ENCODE assay signal across 21 cellular contexts in the genomic region with DNA sequence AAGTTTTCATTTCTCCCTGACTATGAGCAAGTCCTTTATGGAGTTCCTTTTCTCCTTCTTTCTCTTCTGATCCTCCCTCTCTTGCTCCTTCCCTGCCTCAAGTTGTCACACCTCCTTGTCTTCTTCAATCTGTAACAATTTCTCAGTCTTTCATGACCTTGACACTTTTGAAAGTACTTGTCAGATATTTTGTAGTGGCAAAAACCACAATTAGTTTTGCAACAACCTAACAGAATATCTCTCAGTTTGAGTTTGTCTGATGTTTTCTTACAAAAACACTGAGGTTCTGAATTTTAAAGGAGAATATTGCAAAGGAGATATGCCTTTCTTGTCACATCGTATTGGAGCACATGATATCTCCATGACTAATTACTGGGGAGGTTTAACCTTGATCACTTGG. TPM values are rescaled to one million over a fixed set of nuclear protein-coding genes. Genes with fewer than 3 reads are reported as not detected.
DNase-seq lines count a peak whose midpoint lies in the region; ATAC-seq and TF ChIP-seq lines count a peak whose summit lies in the region.
"Had no signal": no experiment of that assay in that cellular context is flagged by ENCODE, and none has a peak within 500 bp of the region (broad histone marks: within the 10 kb centered on the region; RNA-seq: fewer than 3 reads in every experiment).

No MANE protein-coding gene starts in this region.

- H3K4me1 ChIP-seq in mammary epithelial cell (ENCODE audit: insufficient read depth, low read length) (peaks cover 5% of the 10 kb centered on the region), breast epithelium (no peaks in the 10 kb centered on the region), OCI-LY3 (ENCODE audit: low read length) (peaks cover 50% of the 10 kb centered on the region), esophagus muscularis mucosa (peaks cover 3 to 16% (median 7%) of the 10 kb centered on the region in 4 donors), upper lobe of right lung (peaks cover 1% of the 10 kb centered on the region)

- intact Hi-C loops in mammary epithelial cell (cut with micrococcal nuclease) (loop anchor here (10.0 kb wide), 1 partner anchor 302 kb away; no protein-coding TSS in a partner anchor), breast epithelium (cut with DNase I; ENCODE audit: low total_unique reads) (no loop called here), esophagus muscularis mucosa (cut with DNase I) (loop anchor here (5.0 to 10.0 kb wide), 2 partner anchors 76 to 168 kb away; no protein-coding TSS in a partner anchor), upper lobe of right lung (cut with DNase I) (no loop called here)

- H4K20me1 ChIP-seq in mammary epithelial cell (ENCODE audit: insufficient read depth, low read length) (no peaks in the 10 kb centered on the region), OCI-LY3 (ENCODE audit: insufficient read depth, low read length) (no peaks in the 10 kb centered on the region)

- H3K4me2 ChIP-seq in mammary epithelial cell (ENCODE audit: insufficient read depth, low read depth, low read length) (no peak overlapping the region), OCI-LY3 (ENCODE audit: low read length) (no peak overlapping the region)

- H3K27me3 ChIP-seq in mammary epithelial cell (ENCODE audit: insufficient read depth, low read length): no peaks in the 10 kb centered on the region
- no peaks in the 10 kb centered on the region for H3K27me3 ChIP-seq in breast epithelium
- no peaks in the 10 kb centered on the region for H3K27me3 ChIP-seq in OCI-LY3 (ENCODE audit: low read depth, low read length)
- no peaks in the 10 kb centered on the region for H3K27me3 ChIP-seq in esophagus muscularis mucosa
- H3K27me3 ChIP-seq in upper lobe of right lung: no peaks in the 10 kb centered on the region
- H3K27me3 ChIP-seq: BE2C had no signal

- no peak for TF ChIP-seq EP300 in esophagus muscularis mucosa (IDR thresholded peaks at IDR 0.05)

- DNase-seq in mammary epithelial cell (no peak), breast epithelium (ENCODE audit: low spot score in 2 of 2) (no peak), esophagus muscularis mucosa (ENCODE audit: extremely low spot score) (peak; percentile 8), Kasumi-1 (lab: John Stamatoyannopoulos, UW) (no peak), DMS153 treated with DMSO at 0.1 percent for 48 hours (lab: John Stamatoyannopoulos, UW; ENCODE audit: unreplicated experiment) (no peak), upper lobe of right lung (no peak), SHP77 treated with DMSO at 0.1 percent for 48 hours (lab: John Stamatoyannopoulos, UW) (no peak)
- DNase-seq: BE2C; CD4-positive, CD25-positive, alpha-beta regulatory T cell; COR-L47; DMS 273 treated with DMSO at 0.1 percent for 48 hours; H7; IMR-90; MV-4-11; NCI-H1417; NCI-H187; NCI-H2107; NCI-H510A treated with DMSO at 0.1 percent for 48 hours; NCI-H774 had no signal

- no peak for TF ChIP-seq CTCF in mammary epithelial cell (conservative IDR thresholded peaks at IDR 0.05 in 1 of 2, IDR thresholded peaks at IDR 0.05 in 1 of 2; ENCODE audit: extremely low read depth in 1 of 2, insufficient read depth in 1 of 2, low read depth in 1 of 2, low read length in 2 of 2)
- no peak for TF ChIP-seq CTCF in breast epithelium (IDR thresholded peaks at IDR 0.05)
- no peak for TF ChIP-seq CTCF in OCI-LY3 (IDR thresholded peaks at IDR 0.05; ENCODE audit: low read depth, low read length)
- TF ChIP-seq CTCF in esophagus muscularis mucosa (IDR thresholded peaks at IDR 0.05): no peak
- TF ChIP-seq CTCF in upper lobe of right lung (IDR thresholded peaks at IDR 0.05): no peak

- H3K27ac ChIP-seq in mammary epithelial cell (ENCODE audit: insufficient read depth, low read depth, low read length) (no peak overlapping the region), breast epithelium (no peak overlapping the region), OCI-LY3 (ENCODE audit: low read length) (no peak overlapping the region), esophagus muscularis mucosa (replicated peaks in 1 of 4) (no peak overlapping the region), upper lobe of right lung (no peak overlapping the region)

- 0% methylated on average over 1 of the region's 1 CpG for WGBS in mammary epithelial cell (ENCODE audit: low coverage, missing lambda C conversion rate)
- 55% methylated on average over 1 of the region's 1 CpG for WGBS in esophagus muscularis mucosa

- H2AFZ ChIP-seq in mammary epithelial cell (ENCODE audit: low read depth, low read length) (peak overlapping the region; percentile 12), OCI-LY3 (ENCODE audit: low read depth, low read length) (peak overlapping the region; percentile 44)

- no peaks in the 10 kb centered on the region for H3K79me2 ChIP-seq in mammary epithelial cell (ENCODE audit: insufficient read depth, low read length)
- H3K79me2 ChIP-seq in OCI-LY3 (ENCODE audit: low read length): no peaks in the 10 kb centered on the region

- CTCF ChIA-PET in mammary epithelial cell (lab: Charles Lee; ENCODE audit: low non-redundant PET): no interaction called here

- H3K9ac ChIP-seq in mammary epithelial cell (ENCODE audit: insufficient read depth, low read length) (no peak overlapping the region), OCI-LY3 (ENCODE audit: low read length) (no peak overlapping the region)

- ATAC-seq in upper lobe of right lung: no peak
- ATAC-seq: Panc1 had no signal

- no peak overlapping the region for H3K4me3 ChIP-seq in mammary epithelial cell (replicated peaks in 1 of 3; ENCODE audit: insufficient read depth in 1 of 3, low read depth in 2 of 3, low read length in 3 of 3)
- no peak overlapping the region for H3K4me3 ChIP-seq in breast epithelium
- H3K4me3 ChIP-seq in OCI-LY3 (ENCODE audit: low read length): no peak overlapping the region
- H3K4me3 ChIP-seq in esophagus muscularis mucosa: no peak overlapping the region
- H3K4me3 ChIP-seq in upper lobe of right lung: no peak overlapping the region

- TF ChIP-seq POLR2A in breast epithelium (IDR thresholded peaks at IDR 0.05) (no peak), esophagus muscularis mucosa (IDR thresholded peaks at IDR 0.05; ENCODE audit: low read depth) (no peak)

- H3K36me3 ChIP-seq in mammary epithelial cell (ENCODE audit: insufficient read depth, low read length): no peaks in the 10 kb centered on the region
- H3K36me3 ChIP-seq in breast epithelium: no peaks in the 10 kb centered on the region
- peaks cover 39% of the 10 kb centered on the region for H3K36me3 ChIP-seq in OCI-LY3 (replicated peaks; ENCODE audit: low read depth, low read length)
- no peaks in the 10 kb centered on the region for H3K36me3 ChIP-seq in esophagus muscularis mucosa
- H3K36me3 ChIP-seq in upper lobe of right lung: no peaks in the 10 kb centered on the region
- H3K36me3 ChIP-seq: BE2C had no signal

- in situ Hi-C loops in mammary epithelial cell (cut with MboI; ENCODE audit: low sequenced_read_pairs in 2 of 2): no loop called here

- H3K9me3 ChIP-seq in mammary epithelial cell (replicated peaks; ENCODE audit: insufficient read depth, low read length): no peaks in the 10 kb centered on the region
- H3K9me3 ChIP-seq in breast epithelium: peaks cover 0 to 5% of the 10 kb centered on the region in 2 donors
- peaks cover 43% of the 10 kb centered on the region; the same call in 1 of the 2 replicates for H3K9me3 ChIP-seq in OCI-LY3 (ENCODE audit: insufficient read depth, low read length)
- H3K9me3 ChIP-seq in esophagus muscularis mucosa: no peaks in the 10 kb centered on the region
- H3K9me3 ChIP-seq in upper lobe of right lung: no peaks in the 10 kb centered on the region
- H3K9me3 ChIP-seq: BE2C had no signal

- no TSS peak for BruUV-seq in mammary epithelial cell (replicated peaks; lab: Mats Ljungman, UMichigan)

- dilution Hi-C loops in mammary epithelial cell (cut with HindIII; ENCODE audit: low sequenced_read_pairs): no loop called here

RNA-seq across cellular contexts. Expression of a gene that starts 4.1 kb away (rescaled TPM):
- total RNA-seq in mammary epithelial cell (10 to 100 TPM; 13.3 to 14.2 TPM), breast epithelium (10 to 100 TPM; 24.0 to 49.8 (median 44.2) TPM), esophagus muscularis mucosa (10 to 100 TPM; 23.5 to 35.3 (median 26.1) TPM), upper lobe of right lung (17.1 TPM)
- polyA plus RNA-seq in mammary epithelial cell: 9.5 TPM
- polyA minus RNA-seq in mammary epithelial cell: not detected

Comparison
In these comparisons a context has a peak if more than half of its experiments do, and no peak if none do; other contexts are left out.
1. intact Hi-C loops: an anchor here in mammary epithelial cell (10.0 kb wide) and esophagus muscularis mucosa (5.0 to 10.0 kb wide); none called in breast epithelium and upper lobe of right lung.